Comparison of ENCODE assay signal across 1 cellular context in genomic region chr18:35240664-35241522, GRCh38.
TF ChIP-seq lines count a peak whose summit lies in the region.

TSS of gene ZNF397 (plus strand) at chr18:35241034. CDS start at chr18:35242471, 1,437 bp downstream.

TF ChIP-seq in HepG2, 621 proteins besides CTCF, POLR2A, EP300 and RAD21 (continued from another document and continues in another):
- no peak for TF ChIP-seq ZNF589 (CRISPR knock-in tag; conservative IDR thresholded peaks at IDR 0.05)
- TF ChIP-seq ZNF350 (CRISPR knock-in tag; IDR thresholded peaks at IDR 0.05; ENCODE audit: borderline replicate concordance, low read depth): peak; percentile 74; the same call in 1 of the 2 replicates
- TF ChIP-seq, protein P1, sequence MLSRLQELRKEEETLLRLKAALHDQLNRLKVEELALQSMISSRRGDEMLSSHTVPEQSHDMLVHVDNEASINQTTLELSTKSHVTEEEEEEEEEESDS (CRISPR knock-in tag; IDR thresholded peaks at IDR 0.05; ENCODE audit: borderline replicate concordance): peak; percentile 79; the same call in 1 of the 2 replicates
- no peak for TF ChIP-seq ARNTL (CRISPR knock-in tag; IDR thresholded peaks at IDR 0.05)
- 0 out of 2 replicates have a peak, but pooled peaks have one; percentile 64 for TF ChIP-seq ZNF484 (CRISPR knock-in tag; IDR thresholded peaks at IDR 0.05; ENCODE audit: borderline replicate concordance, low read depth)
- TF ChIP-seq, protein P2, sequence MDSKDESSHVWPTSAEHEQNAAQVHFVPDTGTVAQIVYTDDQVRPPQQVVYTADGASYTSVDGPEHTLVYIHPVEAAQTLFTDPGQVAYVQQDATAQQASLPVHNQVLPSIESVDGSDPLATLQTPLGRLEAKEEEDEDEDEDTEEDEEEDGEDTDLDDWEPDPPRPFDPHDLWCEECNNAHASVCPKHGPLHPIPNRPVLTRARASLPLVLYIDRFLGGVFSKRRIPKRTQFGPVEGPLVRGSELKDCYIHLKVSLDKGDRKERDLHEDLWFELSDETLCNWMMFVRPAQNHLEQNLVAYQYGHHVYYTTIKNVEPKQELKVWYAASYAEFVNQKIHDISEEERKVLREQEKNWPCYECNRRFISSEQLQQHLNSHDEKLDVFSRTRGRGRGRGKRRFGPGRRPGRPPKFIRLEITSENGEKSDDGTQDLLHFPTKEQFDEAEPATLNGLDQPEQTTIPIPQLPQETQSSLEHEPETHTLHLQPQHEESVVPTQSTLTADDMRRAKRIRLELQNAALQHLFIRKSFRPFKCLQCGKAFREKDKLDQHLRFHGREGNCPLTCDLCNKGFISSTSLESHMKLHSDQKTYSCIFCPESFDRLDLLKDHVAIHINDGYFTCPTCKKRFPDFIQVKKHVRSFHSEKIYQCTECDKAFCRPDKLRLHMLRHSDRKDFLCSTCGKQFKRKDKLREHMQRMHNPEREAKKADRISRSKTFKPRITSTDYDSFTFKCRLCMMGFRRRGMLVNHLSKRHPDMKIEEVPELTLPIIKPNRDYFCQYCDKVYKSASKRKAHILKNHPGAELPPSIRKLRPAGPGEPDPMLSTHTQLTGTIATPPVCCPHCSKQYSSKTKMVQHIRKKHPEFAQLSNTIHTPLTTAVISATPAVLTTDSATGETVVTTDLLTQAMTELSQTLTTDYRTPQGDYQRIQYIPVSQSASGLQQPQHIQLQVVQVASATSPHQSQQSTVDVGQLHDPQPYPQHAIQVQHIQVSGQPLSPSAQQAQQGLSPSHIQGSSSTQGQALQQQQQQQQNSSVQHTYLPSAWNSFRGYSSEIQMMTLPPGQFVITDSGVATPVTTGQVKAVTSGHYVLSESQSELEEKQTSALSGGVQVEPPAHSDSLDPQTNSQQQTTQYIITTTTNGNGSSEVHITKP (CRISPR knock-in tag; IDR thresholded peaks at IDR 0.05; ENCODE audit: low read depth): no peak
- peak; percentile 76 for TF ChIP-seq DBP (CRISPR knock-in tag; IDR thresholded peaks at IDR 0.05; ENCODE audit: not compliant biosample characterization)
- TF ChIP-seq ZNF224 (CRISPR knock-in tag; IDR thresholded peaks at IDR 0.05): no peak; the same call in 1 of the 2 replicates
- TF ChIP-seq, protein P3, sequence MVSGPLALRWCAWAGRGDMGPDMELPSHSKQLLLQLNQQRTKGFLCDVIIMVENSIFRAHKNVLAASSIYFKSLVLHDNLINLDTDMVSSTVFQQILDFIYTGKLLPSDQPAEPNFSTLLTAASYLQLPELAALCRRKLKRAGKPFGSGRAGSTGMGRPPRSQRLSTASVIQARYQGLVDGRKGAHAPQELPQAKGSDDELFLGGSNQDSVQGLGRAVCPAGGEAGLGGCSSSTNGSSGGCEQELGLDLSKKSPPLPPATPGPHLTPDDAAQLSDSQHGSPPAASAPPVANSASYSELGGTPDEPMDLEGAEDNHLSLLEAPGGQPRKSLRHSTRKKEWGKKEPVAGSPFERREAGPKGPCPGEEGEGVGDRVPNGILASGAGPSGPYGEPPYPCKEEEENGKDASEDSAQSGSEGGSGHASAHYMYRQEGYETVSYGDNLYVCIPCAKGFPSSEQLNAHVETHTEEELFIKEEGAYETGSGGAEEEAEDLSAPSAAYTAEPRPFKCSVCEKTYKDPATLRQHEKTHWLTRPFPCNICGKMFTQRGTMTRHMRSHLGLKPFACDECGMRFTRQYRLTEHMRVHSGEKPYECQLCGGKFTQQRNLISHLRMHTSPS (CRISPR knock-in tag; IDR thresholded peaks at IDR 0.05; ENCODE audit: low read depth): no peak
- TF ChIP-seq ZNF281 (CRISPR knock-in tag; IDR thresholded peaks at IDR 0.05; ENCODE audit: borderline replicate concordance): peak; percentile 55; the same call in 1 of the 2 replicates
- TF ChIP-seq, protein P4, sequence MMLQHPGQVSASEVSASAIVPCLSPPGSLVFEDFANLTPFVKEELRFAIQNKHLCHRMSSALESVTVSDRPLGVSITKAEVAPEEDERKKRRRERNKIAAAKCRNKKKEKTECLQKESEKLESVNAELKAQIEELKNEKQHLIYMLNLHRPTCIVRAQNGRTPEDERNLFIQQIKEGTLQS (CRISPR knock-in tag; IDR thresholded peaks at IDR 0.05): no peak; the same call in 1 of the 2 replicates
- peak; percentile 55; the same call in 1 of the 2 replicates for TF ChIP-seq ZNF768 (CRISPR knock-in tag; IDR thresholded peaks at IDR 0.05)
- TF ChIP-seq PCBP1 (IDR thresholded peaks at IDR 0.05; ENCODE audit: borderline replicate concordance, low read depth, low read length): peak; percentile 82; the same call in 1 of the 2 replicates
- no peak for TF ChIP-seq RFX3 (CRISPR knock-in tag; IDR thresholded peaks at IDR 0.05)
- TF ChIP-seq ZNF275 (CRISPR knock-in tag; IDR thresholded peaks at IDR 0.05; ENCODE audit: borderline replicate concordance): 0 out of 2 replicates have a peak, but pooled peaks have one; percentile 67
- peak; percentile 55; the same call in 1 of the 2 replicates for TF ChIP-seq ZNF292 (CRISPR knock-in tag; IDR thresholded peaks at IDR 0.05; ENCODE audit: borderline replicate concordance, low read depth)
- no peak for TF ChIP-seq CEBPB (IDR thresholded peaks at IDR 0.05; ENCODE audit: borderline replicate concordance, low read depth, low read length)
- TF ChIP-seq ZSCAN30 (CRISPR knock-in tag; IDR thresholded peaks at IDR 0.05): 0 out of 2 replicates have a peak, but pooled peaks have one; percentile 78
- TF ChIP-seq, protein P5, sequence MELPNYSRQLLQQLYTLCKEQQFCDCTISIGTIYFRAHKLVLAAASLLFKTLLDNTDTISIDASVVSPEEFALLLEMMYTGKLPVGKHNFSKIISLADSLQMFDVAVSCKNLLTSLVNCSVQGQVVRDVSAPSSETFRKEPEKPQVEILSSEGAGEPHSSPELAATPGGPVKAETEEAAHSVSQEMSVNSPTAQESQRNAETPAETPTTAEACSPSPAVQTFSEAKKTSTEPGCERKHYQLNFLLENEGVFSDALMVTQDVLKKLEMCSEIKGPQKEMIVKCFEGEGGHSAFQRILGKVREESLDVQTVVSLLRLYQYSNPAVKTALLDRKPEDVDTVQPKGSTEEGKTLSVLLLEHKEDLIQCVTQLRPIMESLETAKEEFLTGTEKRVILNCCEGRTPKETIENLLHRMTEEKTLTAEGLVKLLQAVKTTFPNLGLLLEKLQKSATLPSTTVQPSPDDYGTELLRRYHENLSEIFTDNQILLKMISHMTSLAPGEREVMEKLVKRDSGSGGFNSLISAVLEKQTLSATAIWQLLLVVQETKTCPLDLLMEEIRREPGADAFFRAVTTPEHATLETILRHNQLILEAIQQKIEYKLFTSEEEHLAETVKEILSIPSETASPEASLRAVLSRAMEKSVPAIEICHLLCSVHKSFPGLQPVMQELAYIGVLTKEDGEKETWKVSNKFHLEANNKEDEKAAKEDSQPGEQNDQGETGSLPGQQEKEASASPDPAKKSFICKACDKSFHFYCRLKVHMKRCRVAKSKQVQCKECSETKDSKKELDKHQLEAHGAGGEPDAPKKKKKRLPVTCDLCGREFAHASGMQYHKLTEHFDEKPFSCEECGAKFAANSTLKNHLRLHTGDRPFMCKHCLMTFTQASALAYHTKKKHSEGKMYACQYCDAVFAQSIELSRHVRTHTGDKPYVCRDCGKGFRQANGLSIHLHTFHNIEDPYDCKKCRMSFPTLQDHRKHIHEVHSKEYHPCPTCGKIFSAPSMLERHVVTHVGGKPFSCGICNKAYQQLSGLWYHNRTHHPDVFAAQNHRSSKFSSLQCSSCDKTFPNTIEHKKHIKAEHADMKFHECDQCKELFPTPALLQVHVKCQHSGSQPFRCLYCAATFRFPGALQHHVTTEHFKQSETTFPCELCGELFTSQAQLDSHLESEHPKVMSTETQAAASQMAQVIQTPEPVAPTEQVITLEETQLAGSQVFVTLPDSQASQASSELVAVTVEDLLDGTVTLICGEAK (IDR thresholded peaks at IDR 0.05): peak; percentile 53
- TF ChIP-seq, protein P5 (CRISPR knock-in tag; IDR thresholded peaks at IDR 0.05): no peak
- no peak for TF ChIP-seq ZNF3 (CRISPR knock-in tag; IDR thresholded peaks at IDR 0.05)
- peak; percentile 90 for TF ChIP-seq POGZ (CRISPR knock-in tag; IDR thresholded peaks at IDR 0.05)
- TF ChIP-seq HOXA3 (CRISPR knock-in tag; IDR thresholded peaks at IDR 0.05): peak; percentile 91
- TF ChIP-seq PRMT3 (CRISPR knock-in tag; IDR thresholded peaks at IDR 0.05; ENCODE audit: borderline replicate concordance, low read depth): no peak
- no peak for TF ChIP-seq ZNF235 (CRISPR knock-in tag; IDR thresholded peaks at IDR 0.05; ENCODE audit: borderline replicate concordance)
- no peak for TF ChIP-seq GPBP1L1 (CRISPR knock-in tag; IDR thresholded peaks at IDR 0.05)
- TF ChIP-seq ZFP36L1 (CRISPR knock-in tag; IDR thresholded peaks at IDR 0.05): no peak
- no peak for TF ChIP-seq PAF1 (CRISPR knock-in tag; IDR thresholded peaks at IDR 0.05)
- TF ChIP-seq, protein P6, sequence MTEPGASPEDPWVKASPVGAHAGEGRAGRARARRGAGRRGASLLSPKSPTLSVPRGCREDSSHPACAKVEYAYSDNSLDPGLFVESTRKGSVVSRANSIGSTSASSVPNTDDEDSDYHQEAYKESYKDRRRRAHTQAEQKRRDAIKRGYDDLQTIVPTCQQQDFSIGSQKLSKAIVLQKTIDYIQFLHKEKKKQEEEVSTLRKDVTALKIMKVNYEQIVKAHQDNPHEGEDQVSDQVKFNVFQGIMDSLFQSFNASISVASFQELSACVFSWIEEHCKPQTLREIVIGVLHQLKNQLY (CRISPR knock-in tag; IDR thresholded peaks at IDR 0.05): no peak
- no peak for TF ChIP-seq NFIB (CRISPR knock-in tag; IDR thresholded peaks at IDR 0.05; ENCODE audit: borderline replicate concordance)
